ENCODE assay signal across 1 cellular context in genomic region chr16:30094541-30095165, GRCh38.
TF ChIP-seq lines count a peak whose summit lies in the region.

No MANE protein-coding gene starts in this region.

TF ChIP-seq in endothelial cell of umbilical vein, 7 proteins besides CTCF, POLR2A, EP300 and RAD21:
- TF ChIP-seq FOS (IDR thresholded peaks at IDR 0.05; ENCODE audit: borderline replicate concordance, insufficient read depth, low read length) (no peak), MAX (IDR thresholded peaks at IDR 0.05; ENCODE audit: insufficient read depth, insufficient read length) (no peak), POLR2AphosphoS5 (IDR thresholded peaks at IDR 0.05; ENCODE audit: insufficient read depth, low read depth, low read length) (no peak), GATA2 (IDR thresholded peaks at IDR 0.05; ENCODE audit: insufficient read depth, insufficient read length, low read depth, low read length) (no peak), EZH2 (IDR thresholded peaks at IDR 0.05; ENCODE audit: borderline replicate concordance, low read depth, low read length, severe bottlenecking) (no peak), JUN (IDR thresholded peaks at IDR 0.05; ENCODE audit: borderline replicate concordance, insufficient read depth, insufficient read length, low read depth) (no peak), MYC (IDR thresholded peaks at IDR 0.05; ENCODE audit: low read depth, low read length) (no peak)
